ENCODE assay signal across 18 cellular contexts in the genomic region with DNA sequence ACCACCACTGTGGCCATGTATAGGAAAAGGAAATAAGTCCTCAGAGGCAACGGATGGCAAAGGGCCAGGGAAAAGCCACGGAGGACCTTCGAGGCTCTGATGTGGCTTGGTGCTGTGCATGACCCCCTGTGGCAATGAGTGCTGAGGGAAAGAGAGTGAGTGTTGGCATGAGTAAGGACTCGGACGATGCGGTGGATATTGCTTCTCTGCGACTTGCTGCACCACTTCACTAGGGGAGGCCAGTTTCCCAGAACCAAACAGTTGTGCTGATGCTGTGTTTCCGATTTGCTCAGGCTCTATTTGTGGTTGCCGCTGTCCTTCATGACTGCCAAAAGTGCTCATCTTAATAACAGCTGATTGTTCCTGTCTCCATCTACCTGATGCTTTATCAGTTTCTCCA.
DNase-seq lines count a peak whose midpoint lies in the region; ATAC-seq lines count a peak whose summit lies in the region.
"Had no signal": no experiment of that assay in that cellular context is flagged by ENCODE, and none has a peak within 500 bp of the region (broad histone marks: within the 10 kb centered on the region; RNA-seq: fewer than 3 reads in every experiment).

No MANE protein-coding gene starts in this region.

- ATAC-seq in T-cell (replicated peaks in 1 of 4): peak in 2 of 4 experiments; percentile 27 to 30
- peak; percentile 45 for ATAC-seq in stimulated activated effector memory CD8-positive, alpha-beta T cell treated with anti-CD3 and anti-CD28 coated beads, Interleukin-12 subunit alpha, Interleukin-12 subunit beta, amount 100 ng/mL, for 72 hours
- ATAC-seq in esophagus mucosa: no peak

- no peak for DNase-seq in activated naive CD4-positive, alpha-beta T cell treated with anti-CD3 and anti-CD28 coated beads, Interleukin-2, amount 10 ng/mL, durations not matched to agents 7 days and 5 days
- DNase-seq in activated naive CD4-positive, alpha-beta T cell (lab: John Stamatoyannopoulos, UW): no peak
- DNase-seq in T-cell (no peak), NCI-H1417 treated with DMSO at 0.1 percent for 48 hours (lab: John Stamatoyannopoulos, UW) (no peak), NCI-H446 treated with DMSO at 0.1 percent for 48 hours (lab: John Stamatoyannopoulos, UW) (no peak)
- no peak for DNase-seq in activated naive CD8-positive, alpha-beta T cell treated with anti-CD3 and anti-CD28 coated beads for 36 hours
- no peak for DNase-seq in stimulated activated effector memory CD8-positive, alpha-beta T cell treated with anti-CD3 and anti-CD28 coated beads, Interleukin-12 subunit alpha, Interleukin-12 subunit beta, amount 100 ng/mL, for 72 hours (ENCODE audit: low spot score in 2 of 2)
- DNase-seq: DMS79 treated with DMSO at 0.1 percent for 48 hours; endodermal cell; GM23248; MG63; NCI-H146; NCI-H748 treated with DMSO at 0.1 percent for 48 hours; Right ventricle myocardium superior; stimulated activated CD4-positive, alpha-beta T cell treated with anti-CD3 and anti-CD28 coated beads, Interleukin-1b, Interleukin-23, amount 100 ng/mL, for 48 hours had no signal

- POLR2A ChIA-PET in T-cell (lab: Charles Lee): interaction anchor here in 1 of 2 donors (1.4 kb wide), 1 partner anchor 16 kb away, joined by 4 read pairs; no protein-coding TSS in a partner anchor

- H3K4me3 Mint-ChIP-seq in activated naive CD4-positive, alpha-beta T cell treated with anti-CD3 and anti-CD28 coated beads, Interleukin-2, amount 10 ng/mL, durations not matched to agents 7 days and 5 days: no peak overlapping the region
- H3K4me3 Mint-ChIP-seq in T-cell: peak overlapping the region in 2 of 3 donors; percentile 36 to 49
- H3K4me3 Mint-ChIP-seq in activated naive CD8-positive, alpha-beta T cell treated with anti-CD3 and anti-CD28 coated beads for 36 hours: no peak overlapping the region
- H3K4me3 Mint-ChIP-seq in stimulated activated effector memory CD8-positive, alpha-beta T cell treated with anti-CD3 and anti-CD28 coated beads, Interleukin-12 subunit alpha, Interleukin-12 subunit beta, amount 100 ng/mL, for 72 hours: peak overlapping the region; percentile 8
- H3K4me3 Mint-ChIP-seq: endodermal cell, neural crest cell, type B pancreatic cell had no signal

- CTCF ChIA-PET in activated naive CD4-positive, alpha-beta T cell treated with anti-CD3 and anti-CD28 coated beads, Interleukin-2, amount 10 ng/mL, durations not matched to agents 7 days and 5 days (lab: Charles Lee): interaction anchor here (0.7 to 1.0 kb wide), 2 partner anchors 13 to 45 kb away, joined by 3 read pairs; no protein-coding TSS in a partner anchor
- CTCF ChIA-PET in T-cell (lab: Charles Lee): interaction anchor here in 1 of 2 donors (0.7 to 1.1 kb wide), 2 partner anchors 169 to 605 kb away, joined by 4 read pairs; no protein-coding TSS in a partner anchor

- H3K27me3 Mint-ChIP-seq in activated naive CD4-positive, alpha-beta T cell treated with anti-CD3 and anti-CD28 coated beads, Interleukin-2, amount 10 ng/mL, durations not matched to agents 7 days and 5 days: no peaks in the 10 kb centered on the region
- no peaks in the 10 kb centered on the region for H3K27me3 Mint-ChIP-seq in T-cell
- no peaks in the 10 kb centered on the region for H3K27me3 Mint-ChIP-seq in activated naive CD8-positive, alpha-beta T cell treated with anti-CD3 and anti-CD28 coated beads for 36 hours
- H3K27me3 Mint-ChIP-seq: type B pancreatic cell had no signal

- H3K4me1 Mint-ChIP-seq in activated naive CD4-positive, alpha-beta T cell treated with anti-CD3 and anti-CD28 coated beads, Interleukin-2, amount 10 ng/mL, durations not matched to agents 7 days and 5 days: peaks cover 19% of the 10 kb centered on the region
- peaks cover 47 to 62% (median 54%) of the 10 kb centered on the region in 3 donors for H3K4me1 Mint-ChIP-seq in T-cell
- peaks cover 49% of the 10 kb centered on the region for H3K4me1 Mint-ChIP-seq in activated naive CD8-positive, alpha-beta T cell treated with anti-CD3 and anti-CD28 coated beads for 36 hours
- peaks cover 33% of the 10 kb centered on the region for H3K4me1 Mint-ChIP-seq in stimulated activated effector memory CD8-positive, alpha-beta T cell treated with anti-CD3 and anti-CD28 coated beads, Interleukin-12 subunit alpha, Interleukin-12 subunit beta, amount 100 ng/mL, for 72 hours
- H3K4me1 Mint-ChIP-seq: endodermal cell, neural crest cell had no signal

- H3K27ac Mint-ChIP-seq in activated naive CD4-positive, alpha-beta T cell treated with anti-CD3 and anti-CD28 coated beads, Interleukin-2, amount 10 ng/mL, durations not matched to agents 7 days and 5 days: peak overlapping the region; percentile 2
- H3K27ac Mint-ChIP-seq in T-cell: peak overlapping the region; percentile 72 to 86
- H3K27ac Mint-ChIP-seq in activated naive CD8-positive, alpha-beta T cell treated with anti-CD3 and anti-CD28 coated beads for 36 hours: peak overlapping the region; percentile 78
- H3K27ac Mint-ChIP-seq in stimulated activated effector memory CD8-positive, alpha-beta T cell treated with anti-CD3 and anti-CD28 coated beads, Interleukin-12 subunit alpha, Interleukin-12 subunit beta, amount 100 ng/mL, for 72 hours: no peak overlapping the region
- H3K27ac Mint-ChIP-seq: endodermal cell, type B pancreatic cell had no signal

- H3K9me3 Mint-ChIP-seq in activated naive CD4-positive, alpha-beta T cell treated with anti-CD3 and anti-CD28 coated beads, Interleukin-2, amount 10 ng/mL, durations not matched to agents 7 days and 5 days: peaks cover 2% of the 10 kb centered on the region
- no peaks in the 10 kb centered on the region for H3K9me3 Mint-ChIP-seq in T-cell
- H3K9me3 Mint-ChIP-seq in activated naive CD8-positive, alpha-beta T cell treated with anti-CD3 and anti-CD28 coated beads for 36 hours: no peaks in the 10 kb centered on the region
- H3K9me3 Mint-ChIP-seq in stimulated activated effector memory CD8-positive, alpha-beta T cell treated with anti-CD3 and anti-CD28 coated beads, Interleukin-12 subunit alpha, Interleukin-12 subunit beta, amount 100 ng/mL, for 72 hours: no peaks in the 10 kb centered on the region
- H3K9me3 Mint-ChIP-seq: endodermal cell, neural crest cell had no signal

- H3K36me3 Mint-ChIP-seq in activated naive CD4-positive, alpha-beta T cell treated with anti-CD3 and anti-CD28 coated beads, Interleukin-2, amount 10 ng/mL, durations not matched to agents 7 days and 5 days: peaks cover 58% of the 10 kb centered on the region
- H3K36me3 Mint-ChIP-seq in T-cell: peaks cover 59% of the 10 kb centered on the region
- peaks cover 65% of the 10 kb centered on the region for H3K36me3 Mint-ChIP-seq in activated naive CD8-positive, alpha-beta T cell treated with anti-CD3 and anti-CD28 coated beads for 36 hours
- H3K36me3 Mint-ChIP-seq in stimulated activated effector memory CD8-positive, alpha-beta T cell treated with anti-CD3 and anti-CD28 coated beads, Interleukin-12 subunit alpha, Interleukin-12 subunit beta, amount 100 ng/mL, for 72 hours: peaks cover 69% of the 10 kb centered on the region

Comparison
In these comparisons a context has a peak if more than half of its experiments do, and no peak if none do; other contexts are left out.
1. H3K4me3 Mint-ChIP-seq: peak in T-cell (2 of 3) and stimulated activated effector memory CD8-positive, alpha-beta T cell treated with anti-CD3 and anti-CD28 coated beads, Interleukin-12 subunit alpha, Interleukin-12 subunit beta, amount 100 ng/mL, for 72 hours (single experiment); none in activated naive CD4-positive, alpha-beta T cell treated with anti-CD3 and anti-CD28 coated beads, Interleukin-2, amount 10 ng/mL, durations not matched to agents 7 days and 5 days (single experiment) and activated naive CD8-positive, alpha-beta T cell treated with anti-CD3 and anti-CD28 coated beads for 36 hours (single experiment).